In the genomic region with DNA sequence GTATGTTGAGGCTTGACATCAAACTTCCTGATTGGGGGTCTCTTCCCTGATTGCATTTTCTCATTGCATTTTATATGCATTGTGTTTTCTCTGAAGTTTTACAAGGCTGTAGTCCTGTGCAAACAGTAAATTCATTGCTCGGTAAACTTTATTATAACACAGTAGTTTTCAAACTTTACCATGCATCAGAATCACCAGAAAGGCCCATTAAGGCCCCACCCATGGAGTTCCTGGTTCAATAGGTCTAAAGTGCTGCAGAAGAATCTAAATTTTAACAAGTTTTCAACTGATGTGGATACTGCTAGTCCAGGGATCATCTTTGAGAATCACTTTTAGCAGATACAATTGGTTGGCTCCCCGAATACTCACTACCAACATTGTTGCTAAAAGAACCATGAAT, we compare ENCODE assay signal across 25 cellular contexts.
"Had no signal": no experiment of that assay in that cellular context is flagged by ENCODE, and none has a peak within 500 bp of the region (broad histone marks: within the 10 kb centered on the region; RNA-seq: fewer than 3 reads in every experiment).

No MANE protein-coding gene starts in this region.

- H3K4me1 ChIP-seq: neural progenitor cell, parathyroid adenoma, psoas muscle, right lobe of liver, sigmoid colon, stomach, thyroid gland, tibial nerve, upper lobe of left lung, vagina had no signal

- H3K36me3 ChIP-seq: neural progenitor cell, ovary, right lobe of liver, sigmoid colon, stomach, thoracic aorta, thyroid gland, tibial nerve, upper lobe of left lung, vagina had no signal

- ATAC-seq: natural killer cell; psoas muscle; right cardiac atrium; right lobe of liver; stimulated activated effector memory CD8-positive, alpha-beta T cell treated with anti-CD3 and anti-CD28 coated beads, Interleukin-12 subunit alpha, Interleukin-12 subunit beta, amount 100 ng/mL, for 72 hours; stimulated activated naive B cell treated with anti-CD40 and anti-IgM and Interleukin-4, amounts not matched to agents 10 μg/mL and 1 μg/mL and 100 μg/mL, for 72 hours had no signal

- H3K9me3 ChIP-seq: ovary, psoas muscle, right lobe of liver, sigmoid colon, stomach, thoracic aorta, thyroid gland, tibial nerve, upper lobe of left lung, vagina had no signal

- H3K9ac ChIP-seq: neural progenitor cell, parathyroid adenoma had no signal

- DNase-seq: natural killer cell; occipital lobe; ovary; posterior cingulate gyrus; psoas muscle; right cardiac atrium; right lobe of liver; sigmoid colon; small intestine; stimulated activated CD4-positive, alpha-beta T cell treated with anti-CD3 and anti-CD28 coated beads, Interleukin-15, amount 100 ng/mL, for 24 hours; stimulated activated CD4-positive, alpha-beta T cell treated with anti-CD3 and anti-CD28 coated beads, Interleukin-2, amount 100 ng/mL, for 24 hours; stimulated activated CD4-positive, alpha-beta T cell treated with anti-CD3 and anti-CD28 coated beads, Interleukin-2, amount 100 ng/mL, for 48 hours; stimulated activated CD4-positive, alpha-beta T cell treated with anti-CD3 and anti-CD28 coated beads, Interleukin-4, amount 100 ng/mL, for 24 hours; stimulated activated naive B cell treated with anti-CD40 and anti-IgM and Interleukin-4, amounts not matched to agents 10 μg/mL and 1 μg/mL and 100 μg/mL, for 72 hours; stimulated activated naive CD4-positive, alpha-beta T cell treated with Interleukin-2 at 50 U/mL for 16 hours; stomach; thyroid gland; trophoblast cell; upper lobe of left lung had no signal

- H3K27me3 ChIP-seq: neural progenitor cell, ovary, right lobe of liver, sigmoid colon, stomach, thyroid gland, tibial nerve, upper lobe of left lung, vagina had no signal

- H3K27ac ChIP-seq: neural progenitor cell, ovary, parathyroid adenoma, psoas muscle, right lobe of liver, sigmoid colon, stomach, thoracic aorta, thyroid gland, tibial nerve, upper lobe of left lung, vagina had no signal

- H3K79me2 ChIP-seq: parathyroid adenoma had no signal

- H2AFZ ChIP-seq: neural progenitor cell, parathyroid adenoma had no signal

- H3K4me3 ChIP-seq: neural progenitor cell, ovary, psoas muscle, right lobe of liver, sigmoid colon, stomach, thoracic aorta, thyroid gland, tibial nerve, upper lobe of left lung, vagina had no signal

- H3K4me2 ChIP-seq: neural progenitor cell had no signal
